Comparison of ENCODE assay signal across 24 cellular contexts in genomic region chr18:4016391-4017049, GRCh38.
DNase-seq lines count a peak whose midpoint lies in the region; ATAC-seq and TF ChIP-seq lines count a peak whose summit lies in the region.
"Had no signal": no experiment of that assay in that cellular context is flagged by ENCODE, and none has a peak within 500 bp of the region (broad histone marks: within the 10 kb centered on the region; RNA-seq: fewer than 3 reads in every experiment).

No MANE protein-coding gene starts in this region.

- no peak overlapping the region for H3K4me3 Mint-ChIP-seq in stimulated activated naive B cell treated with anti-CD40 and anti-IgM and Interleukin-4, amounts not matched to agents 10 μg/mL and 1 μg/mL and 100 μg/mL, for 72 hours
- H3K4me3 Mint-ChIP-seq: activated naive CD8-positive, alpha-beta T cell treated with anti-CD3 and anti-CD28 coated beads for 36 hours; naive B cell; T-helper 1 cell treated with Interleukin-12 subunit alpha and Interleukin-12 subunit beta and Interleukin-4 antibody, amounts not matched to agents 30 μg/mL and 1 μg/mL, for 36 hours had no signal

- H3K4ac ChIP-seq in trophoblast cell (ENCODE audit: low read depth, low read length): no peak overlapping the region

- H2BK120ac ChIP-seq in trophoblast cell (ENCODE audit: insufficient read depth, low read length, poor library complexity): no peak overlapping the region

- no peaks in the 10 kb centered on the region for H3K36me3 ChIP-seq in adipocyte (ENCODE audit: control insufficient read depth, insufficient read depth, low read length, severe bottlenecking)
- H3K36me3 ChIP-seq in trophoblast cell (ENCODE audit: control insufficient read depth in 1 of 2, insufficient read depth in 2 of 2, low read length in 2 of 2): no peaks in the 10 kb centered on the region

- DNase-seq in GM12865 (ENCODE audit: low read depth) (peak; percentile 60), adipocyte (ENCODE audit: low read depth) (peak; percentile 4), trophoblast cell (peak; percentile 61 to 89), NCI-H1436 treated with DMSO at 0.1 percent for 48 hours (lab: John Stamatoyannopoulos, UW) (no peak)
- DNase-seq in stimulated activated naive B cell treated with anti-CD40 and anti-IgM and Interleukin-4, amounts not matched to agents 10 μg/mL and 1 μg/mL and 100 μg/mL, for 72 hours: no peak
- DNase-seq: activated CD4-positive, alpha-beta T cell treated with anti-CD3 and anti-CD28 coated beads for 4 hours; activated naive CD8-positive, alpha-beta T cell treated with anti-CD3 and anti-CD28 coated beads for 36 hours; foreskin melanocyte; Kasumi-1; naive B cell; NCI-H1694 treated with DMSO at 0.1 percent for 48 hours; NCI-H2171; NCI-H524 treated with DMSO at 0.1 percent for 48 hours; nucleus accumbens; stimulated activated CD4-positive, alpha-beta T cell treated with anti-CD3 and anti-CD28 coated beads, Interleukin-4, amount 100 ng/mL, for 1 hour; stimulated activated naive CD4-positive, alpha-beta T cell treated with Interleukin-2 at 50 U/mL for 16 hours; testis had no signal

- peak; percentile 50 for ATAC-seq in GM18870 (IDR thresholded peaks at IDR 0.05; ENCODE audit: unreplicated experiment)
- ATAC-seq in HG03571 (IDR thresholded peaks at IDR 0.05; ENCODE audit: unreplicated experiment): no peak
- ATAC-seq in stimulated activated naive B cell treated with anti-CD40 and anti-IgM and Interleukin-4, amounts not matched to agents 10 μg/mL and 1 μg/mL and 100 μg/mL, for 72 hours (replicated peaks): no peak

- H3K79me1 ChIP-seq in trophoblast cell (ENCODE audit: low read length): no peaks in the 10 kb centered on the region

- no peak overlapping the region for H3K27ac Mint-ChIP-seq in stimulated activated naive B cell treated with anti-CD40 and anti-IgM and Interleukin-4, amounts not matched to agents 10 μg/mL and 1 μg/mL and 100 μg/mL, for 72 hours
- H3K27ac Mint-ChIP-seq: activated naive CD8-positive, alpha-beta T cell treated with anti-CD3 and anti-CD28 coated beads for 36 hours; naive B cell; T-helper 1 cell treated with Interleukin-12 subunit alpha and Interleukin-12 subunit beta and Interleukin-4 antibody, amounts not matched to agents 30 μg/mL and 1 μg/mL, for 36 hours had no signal

- no peaks in the 10 kb centered on the region for H3K79me2 ChIP-seq in trophoblast cell (ENCODE audit: control insufficient read depth, insufficient read depth, low read length, poor library complexity)

- no peak overlapping the region for H4K12ac ChIP-seq in trophoblast cell (ENCODE audit: low read depth, low read length)

- WGBS in trophoblast cell (ENCODE audit: extremely low coverage, insufficient coverage, insufficient read length): no CpG with 5 or more reads among the region's 4 CpGs

- no peak overlapping the region for H3K14ac ChIP-seq in trophoblast cell (ENCODE audit: low read length)

- TF ChIP-seq CTCF in GM12865 (IDR thresholded peaks at IDR 0.05; ENCODE audit: insufficient read depth, low read depth, low read length, missing control alignments): no peak

- no peak overlapping the region for H2BK12ac ChIP-seq in trophoblast cell (ENCODE audit: low read length)

- no peak overlapping the region for H4K91ac ChIP-seq in trophoblast cell (ENCODE audit: low read depth, low read length)

- H2AFZ ChIP-seq in trophoblast cell (ENCODE audit: insufficient read depth, low read length, poor library complexity): no peak overlapping the region

- H3K9ac ChIP-seq in adipocyte (ENCODE audit: low read length) (no peak overlapping the region), trophoblast cell (ENCODE audit: low read length) (no peak overlapping the region)

- peaks cover 0 to 4% of the 10 kb centered on the region in 2 donors for H3K27me3 Mint-ChIP-seq in stimulated activated naive B cell treated with anti-CD40 and anti-IgM and Interleukin-4, amounts not matched to agents 10 μg/mL and 1 μg/mL and 100 μg/mL, for 72 hours
- H3K27me3 Mint-ChIP-seq: activated naive CD8-positive, alpha-beta T cell treated with anti-CD3 and anti-CD28 coated beads for 36 hours had no signal

- H2AK5ac ChIP-seq in trophoblast cell (ENCODE audit: low read length): no peak overlapping the region

- no peak overlapping the region for H2BK5ac ChIP-seq in trophoblast cell (ENCODE audit: low read depth, low read length, poor library complexity)

- H3K27me3 ChIP-seq in adipocyte (replicated peaks; ENCODE audit: control insufficient read depth, insufficient read depth, low read length): no peaks in the 10 kb centered on the region
- no peaks in the 10 kb centered on the region for H3K27me3 ChIP-seq in trophoblast cell (ENCODE audit: insufficient read depth, low read length)
- H3K27me3 ChIP-seq: testis had no signal

- H3K4me2 ChIP-seq in trophoblast cell (ENCODE audit: low read length): no peak overlapping the region

- H3K9me3 Mint-ChIP-seq in stimulated activated naive B cell treated with anti-CD40 and anti-IgM and Interleukin-4, amounts not matched to agents 10 μg/mL and 1 μg/mL and 100 μg/mL, for 72 hours: peaks cover 4 to 5% of the 10 kb centered on the region in 2 donors
- H3K9me3 Mint-ChIP-seq: activated naive CD8-positive, alpha-beta T cell treated with anti-CD3 and anti-CD28 coated beads for 36 hours; T-helper 1 cell treated with Interleukin-12 subunit alpha and Interleukin-12 subunit beta and Interleukin-4 antibody, amounts not matched to agents 30 μg/mL and 1 μg/mL, for 36 hours had no signal

- H3K4me1 Mint-ChIP-seq in stimulated activated naive B cell treated with anti-CD40 and anti-IgM and Interleukin-4, amounts not matched to agents 10 μg/mL and 1 μg/mL and 100 μg/mL, for 72 hours: no peaks in the 10 kb centered on the region
- H3K4me1 Mint-ChIP-seq: activated naive CD8-positive, alpha-beta T cell treated with anti-CD3 and anti-CD28 coated beads for 36 hours; naive B cell had no signal

- no peak overlapping the region for H3K18ac ChIP-seq in trophoblast cell (ENCODE audit: low read length)

- no peaks in the 10 kb centered on the region for H3K9me3 ChIP-seq in adipocyte (ENCODE audit: control insufficient read depth, low read length)
- no peaks in the 10 kb centered on the region for H3K9me3 ChIP-seq in trophoblast cell (ENCODE audit: insufficient read depth, low read depth, low read length)
- H3K9me3 ChIP-seq: testis had no signal

- H3K4me1 ChIP-seq in adipocyte (ENCODE audit: control insufficient read depth, insufficient read depth, low read length) (peaks cover 13% of the 10 kb centered on the region), trophoblast cell (ENCODE audit: control insufficient read depth in 1 of 2, insufficient read depth in 2 of 2, low read length in 2 of 2) (peaks cover 7% of the 10 kb centered on the region in 2 experiments)
- H3K4me1 ChIP-seq: testis had no signal

- no peaks in the 10 kb centered on the region for H3K36me3 Mint-ChIP-seq in stimulated activated naive B cell treated with anti-CD40 and anti-IgM and Interleukin-4, amounts not matched to agents 10 μg/mL and 1 μg/mL and 100 μg/mL, for 72 hours
- H3K36me3 Mint-ChIP-seq: activated naive CD8-positive, alpha-beta T cell treated with anti-CD3 and anti-CD28 coated beads for 36 hours; naive B cell had no signal

- H4K8ac ChIP-seq in trophoblast cell (ENCODE audit: low read depth, low read length): no peak overlapping the region

- H3K4me3 ChIP-seq in GM12865 (ENCODE audit: low read depth, low read length): no peak overlapping the region
- no peak overlapping the region for H3K4me3 ChIP-seq in adipocyte (ENCODE audit: low read length)
- H3K4me3 ChIP-seq in trophoblast cell (ENCODE audit: low read depth, low read length): no peak overlapping the region
- H3K4me3 ChIP-seq: SK-N-MC, testis had no signal

- no peak overlapping the region for H3K27ac ChIP-seq in trophoblast cell (ENCODE audit: low read depth, low read length)
- H3K27ac ChIP-seq: epithelial cell of prostate, HL-60, RWPE1, SK-N-MC, testis had no signal

- H3K23ac ChIP-seq in trophoblast cell (ENCODE audit: low read length): no peak overlapping the region

Comparison
In these comparisons a context has a peak if more than half of its experiments do, and no peak if none do; other contexts are left out.
1. DNase-seq: peak in GM12865 (single experiment), adipocyte (single experiment) and trophoblast cell (2 of 2); none in NCI-H1436 treated with DMSO at 0.1 percent for 48 hours (single experiment) and stimulated activated naive B cell treated with anti-CD40 and anti-IgM and Interleukin-4, amounts not matched to agents 10 μg/mL and 1 μg/mL and 100 μg/mL, for 72 hours (single experiment).